Comparison of ENCODE assay signal across 19 cellular contexts in the genomic region with DNA sequence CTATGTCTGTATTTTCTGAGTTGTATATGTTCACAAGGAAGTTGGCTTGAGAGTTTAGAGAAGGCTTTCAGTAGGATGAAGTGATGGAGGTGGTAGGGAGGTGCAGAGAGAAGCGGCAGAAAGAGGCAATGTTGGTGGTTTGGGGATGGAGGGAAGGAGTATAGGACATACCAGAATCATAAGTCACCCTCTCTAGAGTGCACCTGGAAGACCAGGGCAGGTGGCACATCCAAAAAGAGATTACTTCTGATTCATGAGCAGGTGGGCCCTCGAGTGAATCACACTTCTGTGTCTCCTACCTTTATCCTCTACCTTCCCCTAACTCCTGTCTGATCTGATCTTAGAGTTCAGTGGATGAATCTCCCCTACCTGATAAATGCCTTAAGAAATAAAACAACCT.
"Had no signal": no experiment of that assay in that cellular context is flagged by ENCODE, and none has a peak within 500 bp of the region (broad histone marks: within the 10 kb centered on the region; RNA-seq: fewer than 3 reads in every experiment).

No MANE protein-coding gene starts in this region.

- H3K4me3 ChIP-seq: right atrium auricular region, skin epidermis, stomach, testis, upper lobe of left lung had no signal

- H3K27me3 ChIP-seq: right atrium auricular region, stomach, testis, upper lobe of left lung had no signal

- H3K36me3 Mint-ChIP-seq: activated naive CD4-positive, alpha-beta T cell treated with anti-CD3 and anti-CD28 coated beads, Interleukin-2, amount 10 ng/mL, durations not matched to agents 7 days and 5 days; stimulated activated effector memory CD8-positive, alpha-beta T cell treated with anti-CD3 and anti-CD28 coated beads, Interleukin-12 subunit alpha, Interleukin-12 subunit beta, amount 100 ng/mL, for 72 hours had no signal

- H3K27ac Mint-ChIP-seq: activated naive CD4-positive, alpha-beta T cell treated with anti-CD3 and anti-CD28 coated beads, Interleukin-2, amount 10 ng/mL, durations not matched to agents 7 days and 5 days; activated naive CD8-positive, alpha-beta T cell treated with anti-CD3 and anti-CD28 coated beads, Interleukin-2, amount 50 U/mL, for 24 hours; nephron progenitor cell; stimulated activated effector memory CD8-positive, alpha-beta T cell treated with anti-CD3 and anti-CD28 coated beads, Interleukin-12 subunit alpha, Interleukin-12 subunit beta, amount 100 ng/mL, for 72 hours; T-helper 17 cell had no signal

- H3K9me3 ChIP-seq: right atrium auricular region, stomach, testis, upper lobe of left lung had no signal

- ATAC-seq: activated naive CD8-positive, alpha-beta T cell treated with anti-CD3 and anti-CD28 coated beads, Interleukin-2, amount 50 U/mL, for 24 hours; stimulated activated effector memory CD8-positive, alpha-beta T cell treated with anti-CD3 and anti-CD28 coated beads, Interleukin-12 subunit alpha, Interleukin-12 subunit beta, amount 100 ng/mL, for 72 hours; T-helper 17 cell had no signal

- H3K4me1 Mint-ChIP-seq: activated naive CD4-positive, alpha-beta T cell treated with anti-CD3 and anti-CD28 coated beads, Interleukin-2, amount 10 ng/mL, durations not matched to agents 7 days and 5 days; activated naive CD8-positive, alpha-beta T cell treated with anti-CD3 and anti-CD28 coated beads, Interleukin-2, amount 50 U/mL, for 24 hours; stimulated activated effector memory CD8-positive, alpha-beta T cell treated with anti-CD3 and anti-CD28 coated beads, Interleukin-12 subunit alpha, Interleukin-12 subunit beta, amount 100 ng/mL, for 72 hours had no signal

- H3K27ac ChIP-seq: skin epidermis, stomach, testis, upper lobe of left lung, WERI-Rb-1 had no signal

- H3K4me1 ChIP-seq: upper lobe of left lung had no signal

- DNase-seq: activated CD4-positive, alpha-beta T cell treated with anti-CD3 and anti-CD28 coated beads for 1 hour; activated CD8-positive, alpha-beta memory T cell treated with anti-CD3 and anti-CD28 coated beads for 24 hours; activated CD8-positive, alpha-beta memory T cell treated with anti-CD3 and anti-CD28 coated beads, Interleukin-2, amount 50 U/mL, for 48 hours; activated effector memory CD4-positive, alpha-beta T cell treated with Interleukin-2 at 50 U/mL for 16 hours; activated naive CD4-positive, alpha-beta T cell treated with anti-CD3 and anti-CD28 coated beads, Interleukin-2, amount 10 ng/mL, durations not matched to agents 7 days and 5 days; activated naive CD8-positive, alpha-beta T cell treated with anti-CD3 and anti-CD28 coated beads, Interleukin-2, amount 50 U/mL, for 24 hours; activated T-cell treated with anti-CD3 and anti-CD28 coated beads, Interleukin-2, amount 50 U/mL, for 48 hours; effector CD4-positive, alpha-beta T cell; nephron progenitor cell; stimulated activated CD4-positive, alpha-beta T cell treated with anti-CD3 and anti-CD28 coated beads, Interleukin-4, amount 100 ng/mL, for 24 hours; stomach; T-helper 17 cell; testis; upper lobe of left lung; WERI-Rb-1 had no signal

- H3K9me3 Mint-ChIP-seq: activated naive CD4-positive, alpha-beta T cell treated with anti-CD3 and anti-CD28 coated beads, Interleukin-2, amount 10 ng/mL, durations not matched to agents 7 days and 5 days; activated naive CD8-positive, alpha-beta T cell treated with anti-CD3 and anti-CD28 coated beads, Interleukin-2, amount 50 U/mL, for 24 hours; nephron progenitor cell; stimulated activated effector memory CD8-positive, alpha-beta T cell treated with anti-CD3 and anti-CD28 coated beads, Interleukin-12 subunit alpha, Interleukin-12 subunit beta, amount 100 ng/mL, for 72 hours had no signal

- H3K4me3 Mint-ChIP-seq: activated naive CD4-positive, alpha-beta T cell treated with anti-CD3 and anti-CD28 coated beads, Interleukin-2, amount 10 ng/mL, durations not matched to agents 7 days and 5 days; activated naive CD8-positive, alpha-beta T cell treated with anti-CD3 and anti-CD28 coated beads, Interleukin-2, amount 50 U/mL, for 24 hours; nephron progenitor cell; stimulated activated effector memory CD8-positive, alpha-beta T cell treated with anti-CD3 and anti-CD28 coated beads, Interleukin-12 subunit alpha, Interleukin-12 subunit beta, amount 100 ng/mL, for 72 hours; T-helper 17 cell had no signal

- H3K36me3 ChIP-seq: right atrium auricular region, stomach, upper lobe of left lung, WERI-Rb-1 had no signal

- FAIRE-seq: astrocyte had no signal
